Comparison of ENCODE assay signal across 30 cellular contexts in genomic region chr10:89165923-89166322, GRCh38. TPM values are rescaled to one million over a fixed set of nuclear protein-coding genes. Genes with fewer than 3 reads are reported as not detected.
A peak's percentile ranks its signal among the peaks of the same experiment; 100 is the strongest.
DNase-seq lines count a peak whose midpoint lies in the region; ATAC-seq, FAIRE-seq and TF ChIP-seq lines count a peak whose summit lies in the region.
"Had no signal": no experiment of that assay in that cellular context is flagged by ENCODE, and none has a peak within 500 bp of the region (broad histone marks: within the 10 kb centered on the region; RNA-seq: fewer than 3 reads in every experiment).

No MANE protein-coding gene starts in this region.

- no peak overlapping the region for H3K14ac ChIP-seq in IMR-90 (replicated peaks; ENCODE audit: low read depth, low read length)

- no peak overlapping the region for H3K4me3 ChIP-seq in IMR-90 (ENCODE audit: insufficient read depth, low read depth, low read length)
- H3K4me3 ChIP-seq in bronchial epithelial cell (ENCODE audit: low read depth, low read length): no peak overlapping the region
- H3K4me3 ChIP-seq in right cardiac atrium (ENCODE audit: low read length): no peak overlapping the region
- H3K4me3 ChIP-seq: body of pancreas, colonic mucosa, gastroesophageal sphincter, prostate gland, smooth muscle cell, tibial artery had no signal

- intact Hi-C loops in IMR-90 (cut with micrococcal nuclease): no loop called here
- intact Hi-C loops in activated T-helper 2 cell treated with anti-CD3 and anti-CD28 coated beads, Interferon-gamma antibody, Interleukin-2, Interleukin-4, amounts not matched to agents 10 μg/mL and 5 μg/mL and 100 μg/mL, durations not matched to agents 14 hours and 24 hours and 36 hours (cut with micrococcal nuclease): no loop called here
- intact Hi-C loops in right cardiac atrium (cut with DNase I): no loop called here

- WGBS in IMR-90 (ENCODE audit: extremely low coverage in 2 of 2, insufficient read length in 1 of 2), 2 experiments: no CpG with 5 or more reads among the region's 4 CpGs
- 94% methylated on average over 4 of the region's 4 CpGs for WGBS in right cardiac atrium

- no peak overlapping the region for H3K4ac ChIP-seq in IMR-90 (ENCODE audit: low read depth, low read length)

- CTCF ChIA-PET in IMR-90 (lab: Yijun Ruan, JAX): interaction anchor here (0.7 kb wide), 1 partner anchor 10 kb away, joined by 3 read pairs; no protein-coding TSS in a partner anchor

- no peak overlapping the region for H3K4me3 Mint-ChIP-seq in activated T-helper 2 cell treated with anti-CD3 and anti-CD28 coated beads, Interferon-gamma antibody, Interleukin-2, Interleukin-4, amounts not matched to agents 10 μg/mL and 5 μg/mL and 100 μg/mL, durations not matched to agents 14 hours and 24 hours and 36 hours (ENCODE audit: low read depth)
- H3K4me3 Mint-ChIP-seq: activated CD4-positive, alpha-beta memory T cell treated with anti-CD3 and anti-CD28 coated beads, Interleukin-2, amount 10 ng/mL, durations not matched to agents 7 days and 5 days; CD4-positive, CD25-positive, alpha-beta regulatory T cell; nephron progenitor cell; WTC11 had no signal

- H2BK5ac ChIP-seq in IMR-90 (ENCODE audit: low read depth, low read length, poor library complexity, severe bottlenecking): no peak overlapping the region

- dilution Hi-C loops in IMR-90 (cut with HindIII; ENCODE audit: low sequenced_read_pairs, unreplicated experiment): no loop called here

- DNase-seq in AG20443 (ENCODE audit: low spot score): peak; percentile 38
- peak; percentile 83 for DNase-seq in IMR-90
- peak; percentile 54 for DNase-seq in bronchial epithelial cell (ENCODE audit: low read depth)
- DNase-seq in foreskin keratinocyte: peak in 1 of 2 donors; percentile 68
- DNase-seq in NCI-H524 (lab: John Stamatoyannopoulos, UW): no peak
- DNase-seq in activated T-helper 2 cell treated with anti-CD3 and anti-CD28 coated beads, Interferon-gamma antibody, Interleukin-2, Interleukin-4, amounts not matched to agents 10 μg/mL and 5 μg/mL and 100 μg/mL, durations not matched to agents 14 hours and 24 hours and 36 hours (ENCODE audit: low spot score): no peak
- DNase-seq in right cardiac atrium: no peak
- DNase-seq: activated CD4-positive, alpha-beta memory T cell treated with anti-CD3 and anti-CD28 coated beads, Interleukin-2, amount 10 ng/mL, durations not matched to agents 7 days and 5 days; activated naive CD4-positive, alpha-beta T cell treated with anti-CD3 and anti-CD28 coated beads, Interleukin-2, amount 50 U/mL, for 16 hours; body of pancreas; CD4-positive, CD25-positive, alpha-beta regulatory T cell; colonic mucosa; DMS 273 treated with DMSO at 0.1 percent for 48 hours; GF-D8; left colon; NCI-H1092 treated with DMSO at 0.1 percent for 48 hours; NCI-H2081; NCI-H446 treated with DMSO at 0.1 percent for 48 hours; nephron progenitor cell; SK-N-SH; stimulated activated CD4-positive, alpha-beta T cell treated with anti-CD3 and anti-CD28 coated beads, Interleukin-2, amount 100 ng/mL, for 48 hours; stimulated activated naive CD8-positive, alpha-beta T cell treated with anti-CD3 and anti-CD28 coated beads, Interleukin-15, Interleukin-2, amounts not matched to agents 100 U/mL and 50 U/mL, for 24 hours; tibial artery had no signal

- no peak overlapping the region for H3K4me2 ChIP-seq in IMR-90 (ENCODE audit: low read depth, low read length)
- H3K4me2 ChIP-seq: SK-N-SH, smooth muscle cell had no signal

- H2BK15ac ChIP-seq in IMR-90 (ENCODE audit: low read depth, low read length): no peak overlapping the region

- ATAC-seq in IMR-90 (ENCODE audit: low read depth) (peak; percentile 81), foreskin keratinocyte (peak; percentile 55), GM18861 (IDR thresholded peaks at IDR 0.05; ENCODE audit: unreplicated experiment) (no peak), right cardiac atrium (no peak)
- ATAC-seq: body of pancreas; gastroesophageal sphincter; left colon; stimulated activated naive CD8-positive, alpha-beta T cell treated with anti-CD3 and anti-CD28 coated beads, Interleukin-15, Interleukin-2, amounts not matched to agents 100 U/mL and 50 U/mL, for 24 hours; WTC11 had no signal

- no peak overlapping the region for H3K27ac ChIP-seq in IMR-90 (ENCODE audit: insufficient read depth, low read length)
- no peak overlapping the region for H3K27ac ChIP-seq in foreskin keratinocyte
- no peak overlapping the region for H3K27ac ChIP-seq in right cardiac atrium (ENCODE audit: low read length)
- H3K27ac ChIP-seq: body of pancreas, colonic mucosa, gastroesophageal sphincter, prostate gland, tibial artery had no signal

- H3K9me3 ChIP-seq in IMR-90 (ENCODE audit: control insufficient read depth, insufficient read depth, low read length): no peaks in the 10 kb centered on the region
- no peaks in the 10 kb centered on the region for H3K9me3 ChIP-seq in right cardiac atrium (ENCODE audit: control insufficient read depth, low read length)
- H3K9me3 ChIP-seq: body of pancreas, colonic mucosa, gastroesophageal sphincter, prostate gland, SK-N-SH, tibial artery had no signal

- H3K36me3 ChIP-seq in IMR-90 (ENCODE audit: control insufficient read depth, insufficient read depth, low read length) (no peaks in the 10 kb centered on the region), bronchial epithelial cell (ENCODE audit: control insufficient read depth, insufficient read depth, low read length) (no peaks in the 10 kb centered on the region)
- H3K36me3 ChIP-seq: colonic mucosa, gastroesophageal sphincter, prostate gland, tibial artery had no signal

- no peak for TF ChIP-seq CTCF in IMR-90 (conservative IDR thresholded peaks at IDR 0.05; ENCODE audit: low read depth, low read length)
- TF ChIP-seq CTCF in bronchial epithelial cell (IDR thresholded peaks at IDR 0.05; ENCODE audit: insufficient read depth, low read length, severe bottlenecking): no peak
- TF ChIP-seq CTCF in foreskin keratinocyte (conservative IDR thresholded peaks at IDR 0.05): no peak

- no peaks in the 10 kb centered on the region for H4K20me1 ChIP-seq in IMR-90 (ENCODE audit: insufficient read depth, low read length)

- in situ Hi-C loops in IMR-90 (cut with MboI; ENCODE audit: low sequenced_read_pairs): no loop called here

- H3K27me3 Mint-ChIP-seq in activated T-helper 2 cell treated with anti-CD3 and anti-CD28 coated beads, Interferon-gamma antibody, Interleukin-2, Interleukin-4, amounts not matched to agents 10 μg/mL and 5 μg/mL and 100 μg/mL, durations not matched to agents 14 hours and 24 hours and 36 hours (ENCODE audit: low read depth): peaks cover 33% of the 10 kb centered on the region

- H2BK20ac ChIP-seq in IMR-90 (ENCODE audit: low read depth, low read length): no peak overlapping the region

- H3K79me1 ChIP-seq in IMR-90 (ENCODE audit: low read depth in 1 of 2, low read length in 2 of 2): no peaks in the 10 kb centered on the region

- FAIRE-seq in bronchial epithelial cell (lab: Jason Lieb, UNC): no peak
- FAIRE-seq: RCC 7860 had no signal

- H3K9me1 ChIP-seq in IMR-90 (ENCODE audit: insufficient read depth, low read length): no peaks in the 10 kb centered on the region

- H3K9me3 Mint-ChIP-seq in activated T-helper 2 cell treated with anti-CD3 and anti-CD28 coated beads, Interferon-gamma antibody, Interleukin-2, Interleukin-4, amounts not matched to agents 10 μg/mL and 5 μg/mL and 100 μg/mL, durations not matched to agents 14 hours and 24 hours and 36 hours: no peaks in the 10 kb centered on the region
- H3K9me3 Mint-ChIP-seq: activated CD4-positive, alpha-beta memory T cell treated with anti-CD3 and anti-CD28 coated beads, Interleukin-2, amount 10 ng/mL, durations not matched to agents 7 days and 5 days; CD4-positive, CD25-positive, alpha-beta regulatory T cell; nephron progenitor cell; WTC11 had no signal

- H2AFZ ChIP-seq in IMR-90 (replicated peaks; ENCODE audit: low read length, poor library complexity): no peak overlapping the region

- no peak overlapping the region for H2AK5ac ChIP-seq in IMR-90 (ENCODE audit: low read depth, low read length)

- no peak overlapping the region for H3K56ac ChIP-seq in IMR-90 (ENCODE audit: extremely low read depth, insufficient read depth, low read length)

- no peak overlapping the region for H2AK9ac ChIP-seq in IMR-90 (replicated peaks; ENCODE audit: low read depth, low read length, poor library complexity)

- H3K27me3 ChIP-seq in IMR-90 (ENCODE audit: control insufficient read depth, insufficient read depth, low read length) (peaks cover 8% of the 10 kb centered on the region; the same call in 1 of the 2 replicates), bronchial epithelial cell (ENCODE audit: control insufficient read depth, insufficient read depth, low read length) (peaks cover 5% of the 10 kb centered on the region), foreskin keratinocyte (no peaks in the 10 kb centered on the region), right cardiac atrium (ENCODE audit: control insufficient read depth, insufficient read depth) (no peaks in the 10 kb centered on the region)
- H3K27me3 ChIP-seq: body of pancreas, colonic mucosa, gastroesophageal sphincter, tibial artery had no signal

- no peak overlapping the region for H4K91ac ChIP-seq in IMR-90 (ENCODE audit: insufficient read depth, low read depth, low read length)

- no TSS peak for BruUV-seq in IMR-90 (replicated peaks; lab: Mats Ljungman, UMichigan)

- TF ChIP-seq POLR2A in IMR-90 (IDR thresholded peaks at IDR 0.05; ENCODE audit: low read depth, low read length): no peak

- no peak overlapping the region for H3K23ac ChIP-seq in IMR-90 (ENCODE audit: low read depth, low read length)

- POLR2A ChIA-PET in IMR-90 (lab: Charles Lee; ENCODE audit: unreplicated experiment): no interaction called here

- H3K18ac ChIP-seq in IMR-90 (ENCODE audit: low read depth, low read length): no peak overlapping the region

- peaks cover 30% of the 10 kb centered on the region for H3K4me1 Mint-ChIP-seq in activated T-helper 2 cell treated with anti-CD3 and anti-CD28 coated beads, Interferon-gamma antibody, Interleukin-2, Interleukin-4, amounts not matched to agents 10 μg/mL and 5 μg/mL and 100 μg/mL, durations not matched to agents 14 hours and 24 hours and 36 hours (ENCODE audit: low read depth)
- H3K4me1 Mint-ChIP-seq: nephron progenitor cell, WTC11 had no signal

- H4K5ac ChIP-seq in IMR-90 (ENCODE audit: low read depth, low read length): no peak overlapping the region

- TF ChIP-seq RAD21 in IMR-90 (IDR thresholded peaks at IDR 0.05; ENCODE audit: low read length): no peak

- H3K4me1 ChIP-seq in IMR-90 (ENCODE audit: control insufficient read depth, insufficient read depth, low read length) (no peaks in the 10 kb centered on the region), foreskin keratinocyte (no peaks in the 10 kb centered on the region), right cardiac atrium (ENCODE audit: control insufficient read depth, insufficient read depth, low read length) (no peaks in the 10 kb centered on the region)
- H3K4me1 ChIP-seq: colonic mucosa, gastroesophageal sphincter, prostate gland, tibial artery had no signal

- H3K9ac ChIP-seq in IMR-90 (ENCODE audit: low read depth, low read length): no peak overlapping the region
- H3K9ac ChIP-seq: SK-N-SH had no signal

- H3K27ac Mint-ChIP-seq in activated T-helper 2 cell treated with anti-CD3 and anti-CD28 coated beads, Interferon-gamma antibody, Interleukin-2, Interleukin-4, amounts not matched to agents 10 μg/mL and 5 μg/mL and 100 μg/mL, durations not matched to agents 14 hours and 24 hours and 36 hours: no peak overlapping the region
- H3K27ac Mint-ChIP-seq: activated CD4-positive, alpha-beta memory T cell treated with anti-CD3 and anti-CD28 coated beads, Interleukin-2, amount 10 ng/mL, durations not matched to agents 7 days and 5 days; CD4-positive, CD25-positive, alpha-beta regulatory T cell; nephron progenitor cell; WTC11 had no signal

- H2BK120ac ChIP-seq in IMR-90 (ENCODE audit: low read depth, low read length): no peak overlapping the region

- no peaks in the 10 kb centered on the region for H3K36me3 Mint-ChIP-seq in activated T-helper 2 cell treated with anti-CD3 and anti-CD28 coated beads, Interferon-gamma antibody, Interleukin-2, Interleukin-4, amounts not matched to agents 10 μg/mL and 5 μg/mL and 100 μg/mL, durations not matched to agents 14 hours and 24 hours and 36 hours (ENCODE audit: low read depth)
- H3K36me3 Mint-ChIP-seq: CD4-positive, CD25-positive, alpha-beta regulatory T cell; WTC11 had no signal

- H4K8ac ChIP-seq in IMR-90 (ENCODE audit: low read depth in 2 of 2, low read length in 2 of 2): no peak overlapping the region

RNA-seq across cellular contexts. Expression of gene CH25H, which starts 41.2 kb away (rescaled TPM):
- total RNA-seq in IMR-90 (2012; rRNA removed) (0.18 TPM in 1 of 2 replicates, not detected in the other), bronchial epithelial cell (not detected in 2 replicates), foreskin keratinocyte (not detected in 2 replicates), right cardiac atrium (under 1 TPM; 0.24 to 0.67 (median 0.50) TPM)
- polyA plus RNA-seq in IMR-90 (2012; rRNA removed) (0.12 and 0.19 TPM in 2 replicates), foreskin keratinocyte (not detected in 2 replicates), right cardiac atrium (1.8 TPM)
- polyA plus RNA-seq in IMR-90 (2012; cell fraction: cytosol; rRNA removed): 0.38 TPM in 1 of 2 replicates, not detected in the other
- polyA plus RNA-seq in IMR-90 (2012; cell fraction: nucleus; rRNA removed; ENCODE audit: low replicate concordance): 0.09 and 0.15 TPM in 2 replicates
- not detected in 2 replicates for total RNA-seq in activated T-helper 2 cell treated with anti-CD3 and anti-CD28 coated beads, Interferon-gamma antibody, Interleukin-2, Interleukin-4, amounts not matched to agents 10 μg/mL and 5 μg/mL and 100 μg/mL, durations not matched to agents 14 hours and 24 hours and 36 hours
- total RNA-seq: activated CD4-positive, alpha-beta memory T cell treated with anti-CD3 and anti-CD28 coated beads, Interleukin-2, amount 10 ng/mL, durations not matched to agents 7 days and 5 days; smooth muscle cell; T-helper 2 cell treated with Interferon-gamma antibody and Interleukin-4, amounts not matched to agents 100 ng/mL and 5 ng/mL, for 36 hours; WTC11 had no signal
- polyA plus RNA-seq: SK-N-SH, smooth muscle cell had no signal

Comparison
In these comparisons a context has a peak if more than half of its experiments do, and no peak if none do; other contexts are left out.
1. DNase-seq: peak in AG20443 (single experiment), IMR-90 (single experiment) and bronchial epithelial cell (single experiment); none in NCI-H524 (0 of 2), activated T-helper 2 cell treated with anti-CD3 and anti-CD28 coated beads, Interferon-gamma antibody, Interleukin-2, Interleukin-4, amounts not matched to agents 10 μg/mL and 5 μg/mL and 100 μg/mL, durations not matched to agents 14 hours and 24 hours and 36 hours (single experiment) and right cardiac atrium (0 of 3).
2. ATAC-seq: peak in IMR-90 (single experiment) and foreskin keratinocyte (single experiment); none in GM18861 (single experiment) and right cardiac atrium (0 of 2).